Comparison of ENCODE assay signal across 22 cellular contexts in the genomic region with DNA sequence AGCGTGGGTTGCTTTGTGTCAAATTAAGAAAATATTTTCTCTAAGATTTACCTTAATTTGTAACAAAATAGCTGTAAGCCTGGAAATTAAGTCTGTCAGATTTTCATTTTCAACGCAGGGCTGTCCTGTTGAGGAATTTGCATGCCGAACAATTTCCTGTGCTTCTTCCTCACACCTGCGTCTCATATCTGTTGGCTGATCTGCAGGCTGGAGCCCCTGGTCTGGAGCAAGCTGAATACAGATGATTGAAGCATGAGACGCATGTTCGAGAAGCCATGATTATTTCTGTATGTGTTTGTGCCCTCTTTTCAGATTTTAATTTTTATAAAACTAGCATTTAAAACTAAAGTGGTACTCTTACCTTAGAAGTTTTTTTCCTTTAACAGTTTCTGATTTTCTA. TPM values are rescaled to one million over a fixed set of nuclear protein-coding genes. Genes with fewer than 3 reads are reported as not detected.
DNase-seq lines count a peak whose midpoint lies in the region; ATAC-seq, FAIRE-seq and TF ChIP-seq lines count a peak whose summit lies in the region.
"Had no signal": no experiment of that assay in that cellular context is flagged by ENCODE, and none has a peak within 500 bp of the region (broad histone marks: within the 10 kb centered on the region; RNA-seq: fewer than 3 reads in every experiment).

No MANE protein-coding gene starts in this region.

- H3K36me3 Mint-ChIP-seq in activated T-helper 1 cell treated with anti-CD3 and anti-CD28 coated beads, Interleukin-12 subunit alpha, Interleukin-12 subunit beta, Interleukin-2, Interleukin-4 antibody, amounts not matched to agents 30 ng/mL and 10 ng/mL and 1 ng/mL, durations not matched to agents 14 hours and 24 hours and 36 hours (ENCODE audit: low read depth) = peaks cover 14% of the 10 kb centered on the region
- peaks cover 10% of the 10 kb centered on the region for H3K36me3 Mint-ChIP-seq in Calu3 (ENCODE audit: insufficient read depth, unreplicated experiment)
- H3K36me3 Mint-ChIP-seq: natural killer cell had no signal

- H3K27ac Mint-ChIP-seq in activated T-helper 1 cell treated with anti-CD3 and anti-CD28 coated beads, Interleukin-12 subunit alpha, Interleukin-12 subunit beta, Interleukin-2, Interleukin-4 antibody, amounts not matched to agents 30 ng/mL and 10 ng/mL and 1 ng/mL, durations not matched to agents 14 hours and 24 hours and 36 hours = no peak overlapping the region
- H3K27ac Mint-ChIP-seq in Calu3 (ENCODE audit: unreplicated experiment) = no peak overlapping the region
- H3K27ac Mint-ChIP-seq: CD8-positive, alpha-beta T cell; natural killer cell; progenitor cell of endocrine pancreas; stimulated activated naive B cell treated with anti-CD40 and anti-IgM and Interleukin-4, amounts not matched to agents 10 μg/mL and 1 μg/mL and 100 μg/mL, for 72 hours; T-helper 17 cell had no signal

- BruUV-seq in Calu3 (replicated peaks; lab: Mats Ljungman, UMichigan) = no TSS peak

- no peak overlapping the region for H3K4me3 Mint-ChIP-seq in activated T-helper 1 cell treated with anti-CD3 and anti-CD28 coated beads, Interleukin-12 subunit alpha, Interleukin-12 subunit beta, Interleukin-2, Interleukin-4 antibody, amounts not matched to agents 30 ng/mL and 10 ng/mL and 1 ng/mL, durations not matched to agents 14 hours and 24 hours and 36 hours
- H3K4me3 Mint-ChIP-seq in Calu3 (ENCODE audit: low read depth, unreplicated experiment) = no peak overlapping the region
- H3K4me3 Mint-ChIP-seq: CD8-positive, alpha-beta T cell; natural killer cell; stimulated activated naive B cell treated with anti-CD40 and anti-IgM and Interleukin-4, amounts not matched to agents 10 μg/mL and 1 μg/mL and 100 μg/mL, for 72 hours; T-helper 17 cell had no signal

- DNase-seq in RCC 7860 (ENCODE audit: low spot score) (no peak), AML-193 (lab: John Stamatoyannopoulos, UW) (no peak), SIG-M5 treated with dmso at 0.1 percent for 504 hours (lab: John Stamatoyannopoulos, UW; ENCODE audit: unreplicated experiment) (no peak), Calu3 (no peak)
- no peak for DNase-seq in activated T-helper 1 cell treated with anti-CD3 and anti-CD28 coated beads, Interleukin-12 subunit alpha, Interleukin-12 subunit beta, Interleukin-2, Interleukin-4 antibody, amounts not matched to agents 30 ng/mL and 10 ng/mL and 1 ng/mL, durations not matched to agents 14 hours and 24 hours and 36 hours (ENCODE audit: low spot score)
- DNase-seq: ACHN; activated CD4-positive, alpha-beta T cell treated with anti-CD3 and anti-CD28 coated beads for 1 hour; CD8-positive, alpha-beta T cell; colonic mucosa; EL; natural killer cell; NCI-H2029 treated with DMSO at 0.1 percent for 48 hours; spleen; stimulated activated naive B cell treated with anti-CD40 and anti-IgM and Interleukin-4, amounts not matched to agents 10 μg/mL and 1 μg/mL and 100 μg/mL, for 72 hours; T-helper 17 cell had no signal

- no peak for TF ChIP-seq CTCF in Calu3 (IDR thresholded peaks at IDR 0.05; ENCODE audit: unreplicated experiment)

- H3K4me1 Mint-ChIP-seq in activated T-helper 1 cell treated with anti-CD3 and anti-CD28 coated beads, Interleukin-12 subunit alpha, Interleukin-12 subunit beta, Interleukin-2, Interleukin-4 antibody, amounts not matched to agents 30 ng/mL and 10 ng/mL and 1 ng/mL, durations not matched to agents 14 hours and 24 hours and 36 hours (ENCODE audit: low read depth) = no peaks in the 10 kb centered on the region
- no peaks in the 10 kb centered on the region for H3K4me1 Mint-ChIP-seq in Calu3 (ENCODE audit: low read depth, unreplicated experiment)
- H3K4me1 Mint-ChIP-seq: natural killer cell had no signal

- CTCF ChIA-PET in Calu3 (lab: Charles Lee) = no interaction called here

- ATAC-seq in GM18498 (IDR thresholded peaks at IDR 0.05; ENCODE audit: unreplicated experiment) (peak; percentile 54), GM19468 (IDR thresholded peaks at IDR 0.05; ENCODE audit: extremely low read depth, unreplicated experiment) (peak; percentile 52), HG03045 (IDR thresholded peaks at IDR 0.05; ENCODE audit: unreplicated experiment) (peak; percentile 73)
- ATAC-seq: CD8-positive, alpha-beta T cell; gastroesophageal sphincter; HepG2; natural killer cell; stimulated activated naive B cell treated with anti-CD40 and anti-IgM and Interleukin-4, amounts not matched to agents 10 μg/mL and 1 μg/mL and 100 μg/mL, for 72 hours; T-helper 17 cell had no signal

- FAIRE-seq in RCC 7860 (lab: Jason Lieb, UNC) = peak; percentile 51
- FAIRE-seq: HepG2 had no signal

- H3K9me3 Mint-ChIP-seq in activated T-helper 1 cell treated with anti-CD3 and anti-CD28 coated beads, Interleukin-12 subunit alpha, Interleukin-12 subunit beta, Interleukin-2, Interleukin-4 antibody, amounts not matched to agents 30 ng/mL and 10 ng/mL and 1 ng/mL, durations not matched to agents 14 hours and 24 hours and 36 hours = no peaks in the 10 kb centered on the region
- no peaks in the 10 kb centered on the region for H3K9me3 Mint-ChIP-seq in Calu3 (ENCODE audit: low read depth, unreplicated experiment)
- H3K9me3 Mint-ChIP-seq: CD8-positive, alpha-beta T cell; natural killer cell; stimulated activated naive B cell treated with anti-CD40 and anti-IgM and Interleukin-4, amounts not matched to agents 10 μg/mL and 1 μg/mL and 100 μg/mL, for 72 hours had no signal

- no peaks in the 10 kb centered on the region for H3K27me3 Mint-ChIP-seq in activated T-helper 1 cell treated with anti-CD3 and anti-CD28 coated beads, Interleukin-12 subunit alpha, Interleukin-12 subunit beta, Interleukin-2, Interleukin-4 antibody, amounts not matched to agents 30 ng/mL and 10 ng/mL and 1 ng/mL, durations not matched to agents 14 hours and 24 hours and 36 hours (ENCODE audit: insufficient read depth)
- no peaks in the 10 kb centered on the region for H3K27me3 Mint-ChIP-seq in Calu3 (ENCODE audit: unreplicated experiment)
- H3K27me3 Mint-ChIP-seq: progenitor cell of endocrine pancreas; stimulated activated naive B cell treated with anti-CD40 and anti-IgM and Interleukin-4, amounts not matched to agents 10 μg/mL and 1 μg/mL and 100 μg/mL, for 72 hours; T-helper 17 cell had no signal

- intact Hi-C loops in activated T-helper 1 cell treated with anti-CD3 and anti-CD28 coated beads, Interleukin-12 subunit alpha, Interleukin-12 subunit beta, Interleukin-2, Interleukin-4 antibody, amounts not matched to agents 30 ng/mL and 10 ng/mL and 1 ng/mL, durations not matched to agents 14 hours and 24 hours and 36 hours (cut with micrococcal nuclease) = no loop called here
- intact Hi-C loops in Calu3 (cut with micrococcal nuclease; ENCODE audit: unreplicated experiment) = loop anchor here (5.0 kb wide), 1 partner anchor 49 kb away; no protein-coding TSS in a partner anchor

RNA-seq across cellular contexts. Expression of a gene that starts 9.8 kb away (rescaled TPM):
- not detected in 2 replicates for total RNA-seq in activated T-helper 1 cell treated with anti-CD3 and anti-CD28 coated beads, Interleukin-12 subunit alpha, Interleukin-12 subunit beta, Interleukin-2, Interleukin-4 antibody, amounts not matched to agents 30 ng/mL and 10 ng/mL and 1 ng/mL, durations not matched to agents 14 hours and 24 hours and 36 hours
- not detected in 2 replicates for total RNA-seq in Calu3 (2022)
- total RNA-seq: CD8-positive, alpha-beta T cell; colonic mucosa; gastroesophageal sphincter; lower leg skin; T-helper 17 cell had no signal

RNA-seq across cellular contexts. Expression of a gene that starts 46.8 kb away (rescaled TPM):
- 23.6 and 26.0 TPM in 2 replicates for total RNA-seq in activated T-helper 1 cell treated with anti-CD3 and anti-CD28 coated beads, Interleukin-12 subunit alpha, Interleukin-12 subunit beta, Interleukin-2, Interleukin-4 antibody, amounts not matched to agents 30 ng/mL and 10 ng/mL and 1 ng/mL, durations not matched to agents 14 hours and 24 hours and 36 hours
- 50.3 and 51.6 TPM in 2 replicates for total RNA-seq in Calu3 (2022)
